ENCODE assay signal across 23 cellular contexts in genomic region chr12:27552235-27552634, GRCh38. TPM values are rescaled to one million over a fixed set of nuclear protein-coding genes. Genes with fewer than 3 reads are reported as not detected.
DNase-seq lines count a peak whose midpoint lies in the region; ATAC-seq and TF ChIP-seq lines count a peak whose summit lies in the region.
"Had no signal": no experiment of that assay in that cellular context is flagged by ENCODE, and none has a peak within 500 bp of the region (broad histone marks: within the 10 kb centered on the region; RNA-seq: fewer than 3 reads in every experiment).

No MANE protein-coding gene starts in this region.

- H3K4me3 ChIP-seq in left ventricle myocardium inferior, result no peak overlapping the region
- no peak overlapping the region for H3K4me3 ChIP-seq in gastrocnemius medialis
- no peak overlapping the region for H3K4me3 ChIP-seq in uterus
- H3K4me3 ChIP-seq: A549, adrenal gland had no signal

- TF ChIP-seq CTCF in left ventricle myocardium inferior (IDR thresholded peaks at IDR 0.05; ENCODE audit: borderline replicate concordance), result no peak
- TF ChIP-seq CTCF in gastrocnemius medialis (IDR thresholded peaks at IDR 0.05 in 4 of 5, conservative IDR thresholded peaks at IDR 0.05 in 1 of 5), result no peak
- no peak for TF ChIP-seq CTCF in uterus (IDR thresholded peaks at IDR 0.05)

- no peak for DNase-seq in left ventricle myocardium inferior
- no peak for DNase-seq in left ventricle myocardium superior
- DNase-seq in gastrocnemius medialis, result no peak
- no peak for DNase-seq in uterus
- no peak for DNase-seq in kidney tubule cell (ENCODE audit: low spot score)
- DNase-seq in NCI-H345 treated with DMSO at 0.1 percent for 48 hours (lab: John Stamatoyannopoulos, UW; ENCODE audit: unreplicated experiment), result no peak
- DNase-seq: activated CD4-positive, alpha-beta T cell treated with anti-CD3 and anti-CD28 coated beads, Interleukin-2, amount 50 U/mL, for 4 hours; activated gamma-delta T cell treated with Interleukin-2 at 50 U/mL for 16 hours; Calu3; central memory CD4-positive, alpha-beta T cell; effector CD8-positive, alpha-beta T cell; H7; NCI-H1930; NCI-H446; NK-92 treated with Interleukin-12 subunit alpha and Interleukin-12 subunit beta, amount 100 ng/mL, for 24 hours; SK-N-SH; stimulated activated naive CD4-positive, alpha-beta T cell treated with Interleukin-2 at 50 U/mL for 16 hours; WERI-Rb-1 had no signal

- intact Hi-C loops in left ventricle myocardium inferior (cut with micrococcal nuclease), result no loop called here
- intact Hi-C loops in left ventricle myocardium superior (cut with micrococcal nuclease), result no loop called here
- intact Hi-C loops in gastrocnemius medialis (cut with DNase I; ENCODE audit: low total_unique reads), result no loop called here
- intact Hi-C loops in uterus (cut with DNase I; ENCODE audit: low total_unique reads), result no loop called here

- H3K36me3 ChIP-seq in left ventricle myocardium inferior (no peaks in the 10 kb centered on the region), gastrocnemius medialis (no peaks in the 10 kb centered on the region), uterus (no peaks in the 10 kb centered on the region)
- H3K36me3 ChIP-seq: adrenal gland, WERI-Rb-1 had no signal

- H3K27ac ChIP-seq in left ventricle myocardium inferior (replicated peaks) (peak overlapping the region; percentile 95), layer of hippocampus (ENCODE audit: low read depth, low read length) (peak overlapping the region; percentile 94), gastrocnemius medialis (peak overlapping the region; percentile 68 to 86 (median 74)), uterus (peak overlapping the region; percentile 70 to 76)
- H3K27ac ChIP-seq: WERI-Rb-1 had no signal

- in situ Hi-C loops in gastrocnemius medialis (cut with MboI; ENCODE audit: low sequenced_read_pairs in 4 of 4), result no loop called here

- peaks cover 99% of the 10 kb centered on the region for H3K4me1 ChIP-seq in left ventricle myocardium inferior
- H3K4me1 ChIP-seq in gastrocnemius medialis, result peaks cover 79 to 87% of the 10 kb centered on the region in 2 donors
- peaks cover 11 to 20% of the 10 kb centered on the region in 2 donors for H3K4me1 ChIP-seq in uterus

- no peak for ATAC-seq in left ventricle myocardium superior
- no peak for ATAC-seq in gastrocnemius medialis
- no peak for ATAC-seq in GM18520 (IDR thresholded peaks at IDR 0.05; ENCODE audit: unreplicated experiment)
- ATAC-seq: A549, esophagus mucosa had no signal

- H3K27me3 ChIP-seq in left ventricle myocardium inferior (ENCODE audit: low read depth) (no peaks in the 10 kb centered on the region), layer of hippocampus (ENCODE audit: control insufficient read depth, insufficient read depth, low read length) (no peaks in the 10 kb centered on the region), gastrocnemius medialis (no peaks in the 10 kb centered on the region), uterus (no peaks in the 10 kb centered on the region)
- H3K27me3 ChIP-seq: adrenal gland had no signal

- H3K9me3 ChIP-seq in left ventricle myocardium inferior (replicated peaks), result no peaks in the 10 kb centered on the region
- no peaks in the 10 kb centered on the region for H3K9me3 ChIP-seq in gastrocnemius medialis
- no peaks in the 10 kb centered on the region for H3K9me3 ChIP-seq in uterus
- H3K9me3 ChIP-seq: A549, adrenal gland, SK-N-SH had no signal

- TF ChIP-seq POLR2A in gastrocnemius medialis (IDR thresholded peaks at IDR 0.05) (no peak), uterus (IDR thresholded peaks at IDR 0.05) (no peak)

RNA-seq across cellular contexts. Expression of gene PPFIBP1, which starts 28.2 kb away (rescaled TPM):
- total RNA-seq in left ventricle myocardium inferior (258 TPM), left ventricle myocardium superior (332 TPM), gastrocnemius medialis (10 to 100 TPM; 18.3 to 33.2 (median 27.4) TPM), uterus (100 to 1,000 TPM in 1 of 4 donors, 10 to 100 TPM in 3; 43.8 to 139 (median 82.7) TPM)
